Comparison of ENCODE assay signal across 17 cellular contexts in genomic region chr22:25327018-25327755, GRCh38.
DNase-seq lines count a peak whose midpoint lies in the region; ATAC-seq and TF ChIP-seq lines count a peak whose summit lies in the region.
"Had no signal": no experiment of that assay in that cellular context is flagged by ENCODE, and none has a peak within 500 bp of the region (broad histone marks: within the 10 kb centered on the region; RNA-seq: fewer than 3 reads in every experiment).

No MANE protein-coding gene starts in this region.

- no peak overlapping the region for H3K14ac ChIP-seq in mesenchymal stem cell (ENCODE audit: low read length in 2 of 2)

- no peak overlapping the region for H3K27ac Mint-ChIP-seq in Calu3 (ENCODE audit: unreplicated experiment)
- H3K27ac Mint-ChIP-seq in activated naive CD4-positive, alpha-beta T cell treated with anti-CD3 and anti-CD28 coated beads for 36 hours = no peak overlapping the region
- H3K27ac Mint-ChIP-seq: CD8-positive, alpha-beta memory T cell had no signal

- CTCF ChIA-PET in Calu3 (lab: Charles Lee) (no interaction called here), PC-3 (lab: Charles Lee) (no interaction called here)
- CTCF ChIA-PET in activated naive CD4-positive, alpha-beta T cell treated with anti-CD3 and anti-CD28 coated beads for 36 hours (lab: Charles Lee) = interaction anchor here (0.6 kb wide), 1 partner anchor 270 kb away, joined by 3 read pairs; no protein-coding TSS in a partner anchor

- H3K23ac ChIP-seq in mesenchymal stem cell (ENCODE audit: low read length in 2 of 2) = no peak overlapping the region

- no peaks in the 10 kb centered on the region for H3K4me1 Mint-ChIP-seq in Calu3 (ENCODE audit: low read depth, unreplicated experiment)
- no peaks in the 10 kb centered on the region for H3K4me1 Mint-ChIP-seq in activated naive CD4-positive, alpha-beta T cell treated with anti-CD3 and anti-CD28 coated beads for 36 hours (ENCODE audit: low read depth)
- H3K4me1 Mint-ChIP-seq: CD8-positive, alpha-beta memory T cell had no signal

- no peak overlapping the region for H4K91ac ChIP-seq in mesenchymal stem cell (ENCODE audit: low read length)

- BruUV-seq in Calu3 (replicated peaks; lab: Mats Ljungman, UMichigan) (no TSS peak), PC-3 (replicated peaks; lab: Mats Ljungman, UMichigan) (no TSS peak)

- peak overlapping the region; percentile 41 for H4K8ac ChIP-seq in mesenchymal stem cell (ENCODE audit: low read length)

- no peaks in the 10 kb centered on the region for H3K36me3 Mint-ChIP-seq in Calu3 (ENCODE audit: insufficient read depth, unreplicated experiment)
- no peaks in the 10 kb centered on the region for H3K36me3 Mint-ChIP-seq in activated naive CD4-positive, alpha-beta T cell treated with anti-CD3 and anti-CD28 coated beads for 36 hours (ENCODE audit: low read depth)
- H3K36me3 Mint-ChIP-seq: CD8-positive, alpha-beta memory T cell had no signal

- 75% methylated on average over 16 of the region's 17 CpGs for WGBS in mesenchymal stem cell

- no peak overlapping the region for H3K18ac ChIP-seq in mesenchymal stem cell (ENCODE audit: low read depth in 1 of 2, low read length in 2 of 2)

- H3K9ac ChIP-seq in mesenchymal stem cell (ENCODE audit: low read length) (no peak overlapping the region), PC-3 (ENCODE audit: low read length) (no peak overlapping the region)
- H3K9ac ChIP-seq: BLaER1, GM23248 had no signal

- H2AFZ ChIP-seq in mesenchymal stem cell (ENCODE audit: low read depth, low read length) = no peak overlapping the region
- H2AFZ ChIP-seq in PC-3 (ENCODE audit: low read length) = no peak overlapping the region
- H2AFZ ChIP-seq: GM23248 had no signal

- H2BK12ac ChIP-seq in mesenchymal stem cell (ENCODE audit: low read length in 2 of 2) = no peak overlapping the region

- H2BK15ac ChIP-seq in mesenchymal stem cell (ENCODE audit: low read depth, poor library complexity, severe bottlenecking) = no peak overlapping the region

- no peak overlapping the region for H3K4me3 ChIP-seq in mesenchymal stem cell (ENCODE audit: insufficient read depth in 1 of 2, low read depth in 1 of 2, low read length in 2 of 2)
- no peak overlapping the region for H3K4me3 ChIP-seq in PC-3 (ENCODE audit: low read length)
- H3K4me3 ChIP-seq: BLaER1, GM12878, GM23248, K562 had no signal

- no peak overlapping the region for H2BK120ac ChIP-seq in mesenchymal stem cell (ENCODE audit: low read depth, low read length)

- no peak overlapping the region for H3K4ac ChIP-seq in mesenchymal stem cell (ENCODE audit: low read depth in 1 of 2, low read length in 2 of 2)

- H2AK5ac ChIP-seq in mesenchymal stem cell (ENCODE audit: low read length, severe bottlenecking) = no peak overlapping the region

- TF ChIP-seq CTCF in Calu3 (IDR thresholded peaks at IDR 0.05; ENCODE audit: unreplicated experiment) (no peak), PC-3 (conservative IDR thresholded peaks at IDR 0.05; ENCODE audit: low read depth, low read length) (no peak)

- H3K79me2 ChIP-seq in PC-3 (ENCODE audit: low read length) = no peaks in the 10 kb centered on the region

- H2BK5ac ChIP-seq in mesenchymal stem cell (ENCODE audit: low read depth, low read length, poor library complexity, severe bottlenecking) = no peak overlapping the region

- POLR2A ChIA-PET in PC-3 (lab: Charles Lee; ENCODE audit: unreplicated experiment) = no interaction called here

- no peak overlapping the region for H3K4me3 Mint-ChIP-seq in Calu3 (ENCODE audit: low read depth, unreplicated experiment)
- no peak overlapping the region for H3K4me3 Mint-ChIP-seq in activated naive CD4-positive, alpha-beta T cell treated with anti-CD3 and anti-CD28 coated beads for 36 hours
- H3K4me3 Mint-ChIP-seq: CD8-positive, alpha-beta memory T cell had no signal

- H3K27me3 ChIP-seq in mesenchymal stem cell (ENCODE audit: control insufficient read depth in 1 of 2, insufficient read depth in 1 of 2, low read length in 2 of 2) (peaks cover 0 to under 1% of the 10 kb centered on the region in 2 experiments), PC-3 (ENCODE audit: low read length) (no peaks in the 10 kb centered on the region)
- H3K27me3 ChIP-seq: BLaER1 had no signal

- H3K9me2 ChIP-seq in PC-3 (replicated peaks; ENCODE audit: low read length) = no peaks in the 10 kb centered on the region

- no peak for ATAC-seq in HG02798 (IDR thresholded peaks at IDR 0.05; ENCODE audit: poor library complexity, unreplicated experiment)
- no peak for ATAC-seq in PC-3
- ATAC-seq: GM12878, K562 had no signal

- no peaks in the 10 kb centered on the region for H3F3A ChIP-seq in PC-3 (ENCODE audit: low read length, unreplicated experiment)

- no peak overlapping the region for H3K4me2 ChIP-seq in mesenchymal stem cell (ENCODE audit: low read length, poor library complexity, severe bottlenecking)
- H3K4me2 ChIP-seq in PC-3 (ENCODE audit: low read length) = no peak overlapping the region
- H3K4me2 ChIP-seq: BLaER1 had no signal

- H3K4me1 ChIP-seq in mesenchymal stem cell (ENCODE audit: control insufficient read depth, insufficient read depth, low read depth, low read length) (no peaks in the 10 kb centered on the region), PC-3 (ENCODE audit: insufficient read depth, low read length) (no peaks in the 10 kb centered on the region)
- H3K4me1 ChIP-seq: Caco-2 had no signal

- H3K36me3 ChIP-seq in mesenchymal stem cell (ENCODE audit: control insufficient read depth in 1 of 2, insufficient read depth in 2 of 2, low read depth in 1 of 2, low read length in 2 of 2) (no peaks in the 10 kb centered on the region), PC-3 (ENCODE audit: low read depth, low read length) (no peaks in the 10 kb centered on the region)
- H3K36me3 ChIP-seq: BLaER1 had no signal

- H3K79me1 ChIP-seq in mesenchymal stem cell (replicated peaks; ENCODE audit: low read length, poor library complexity, severe bottlenecking) = no peaks in the 10 kb centered on the region

- DNase-seq in Calu3 (peak; percentile 2), HT-29 (ENCODE audit: low spot score) (peak; percentile 21), mesenchymal stem cell (no peak), posterior vena cava (ENCODE audit: low spot score) (peak; percentile 68), PC-3 (no peak)
- no peak for DNase-seq in activated naive CD4-positive, alpha-beta T cell treated with anti-CD3 and anti-CD28 coated beads for 36 hours
- DNase-seq: 8988T; AML-193; Caco-2; CD8-positive, alpha-beta memory T cell; DMS53; GM23248; H7 had no signal

- no peaks in the 10 kb centered on the region for H4K20me1 ChIP-seq in PC-3 (ENCODE audit: low read length)
- H4K20me1 ChIP-seq: BLaER1 had no signal

- no peak overlapping the region for H3K27ac ChIP-seq in mesenchymal stem cell (ENCODE audit: low read length, poor library complexity, severe bottlenecking)
- H3K27ac ChIP-seq in PC-3 (ENCODE audit: low read length) = no peak overlapping the region
- H3K27ac ChIP-seq: BLaER1, GM23248 had no signal

- intact Hi-C loops in Calu3 (cut with micrococcal nuclease; ENCODE audit: unreplicated experiment) (no loop called here), posterior vena cava (cut with DNase I) (no loop called here), PC-3 (cut with micrococcal nuclease) (no loop called here)
- intact Hi-C loops in activated naive CD4-positive, alpha-beta T cell treated with anti-CD3 and anti-CD28 coated beads for 36 hours (cut with micrococcal nuclease) = no loop called here

- H3K9me3 Mint-ChIP-seq in Calu3 (ENCODE audit: low read depth, unreplicated experiment) = no peaks in the 10 kb centered on the region
- H3K9me3 Mint-ChIP-seq in activated naive CD4-positive, alpha-beta T cell treated with anti-CD3 and anti-CD28 coated beads for 36 hours = no peaks in the 10 kb centered on the region
- H3K9me3 Mint-ChIP-seq: CD8-positive, alpha-beta memory T cell had no signal

- no peaks in the 10 kb centered on the region for H3K27me3 Mint-ChIP-seq in Calu3 (ENCODE audit: unreplicated experiment)
- H3K27me3 Mint-ChIP-seq in activated naive CD4-positive, alpha-beta T cell treated with anti-CD3 and anti-CD28 coated beads for 36 hours (ENCODE audit: low read depth) = no peaks in the 10 kb centered on the region

- H3K9me3 ChIP-seq in mesenchymal stem cell (ENCODE audit: control insufficient read depth, low read length) (no peaks in the 10 kb centered on the region), PC-3 (ENCODE audit: low read length) (no peaks in the 10 kb centered on the region)
- H3K9me3 ChIP-seq: BLaER1, Caco-2 had no signal

Comparison
In these comparisons a context has a peak if more than half of its experiments do, and no peak if none do; other contexts are left out.
1. DNase-seq: peak in Calu3 (single experiment), HT-29 (single experiment) and posterior vena cava (single experiment); none in mesenchymal stem cell (single experiment), PC-3 (single experiment) and activated naive CD4-positive, alpha-beta T cell treated with anti-CD3 and anti-CD28 coated beads for 36 hours (single experiment).